8 cellular contexts compared by ENCODE assay signal in the genomic region with DNA sequence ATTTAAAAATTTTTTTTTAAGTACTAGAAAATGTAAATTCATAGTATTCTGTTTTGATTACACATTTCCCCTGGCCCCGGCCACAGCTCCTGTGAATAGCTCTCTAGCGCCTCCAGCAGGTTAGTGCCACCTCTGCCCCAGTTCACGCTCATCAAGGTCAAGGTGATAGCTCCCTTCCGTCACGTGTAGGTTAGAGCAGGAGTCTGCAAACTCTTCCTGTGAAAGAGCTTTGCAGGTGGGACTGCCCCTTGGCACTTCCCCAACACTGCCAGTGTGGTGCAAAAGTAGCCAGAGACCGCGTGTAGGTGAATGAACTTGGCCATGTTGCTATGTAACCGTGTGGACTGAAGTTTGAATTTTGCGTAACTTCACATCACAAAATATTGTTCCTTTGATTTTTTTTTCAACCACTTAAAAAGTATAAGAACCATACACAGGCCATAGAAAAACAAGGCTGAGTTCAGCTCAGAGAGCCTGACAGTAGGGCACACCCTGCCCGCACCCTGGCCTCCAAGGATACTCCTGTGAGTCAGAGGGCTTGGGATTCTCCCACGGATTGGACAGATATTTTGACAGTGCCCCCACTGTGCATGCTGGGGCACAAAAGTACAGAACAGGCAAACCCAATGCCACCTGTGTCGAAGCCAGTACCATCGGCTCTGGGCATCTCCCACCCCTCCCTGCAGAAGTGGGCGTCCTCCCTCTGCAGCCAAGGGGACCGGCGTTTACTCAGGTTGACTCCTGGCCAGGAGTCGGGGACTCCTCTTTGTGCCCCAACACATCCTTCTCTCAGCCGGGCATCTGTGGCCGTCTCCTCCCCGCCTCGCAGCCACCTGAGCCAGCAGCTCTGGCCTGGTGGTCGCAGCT.
DNase-seq lines count a peak whose midpoint lies in the region; ATAC-seq and TF ChIP-seq lines count a peak whose summit lies in the region.

No MANE protein-coding gene starts in this region.

- no peak overlapping the region for H3K4me3 ChIP-seq in cardiac muscle cell

- no peak for ATAC-seq in Right ventricle myocardium superior (ENCODE audit: poor library complexity)
- no peak for ATAC-seq in HG02623 (IDR thresholded peaks at IDR 0.05; ENCODE audit: unreplicated experiment)

- H3K36me3 ChIP-seq in cardiac muscle cell = no peaks in the 10 kb centered on the region

- H3K4me1 ChIP-seq in cardiac muscle cell (ENCODE audit: low read depth) = no peaks in the 10 kb centered on the region

- POLR2A ChIA-PET in RWPE1 (lab: Yijun Ruan, JAX; ENCODE audit: low non-redundant PET) = no interaction called here

- CTCF ChIA-PET in RWPE1 (lab: Yijun Ruan, JAX) = interaction anchor here (0.6 to 1.1 kb wide), 5 partner anchors 8 to 473 kb away, joined by 3 to 12 read pairs (median 3); no protein-coding TSS in a partner anchor

- H3K27ac ChIP-seq in cardiac muscle cell (no peak overlapping the region), RWPE1 (peak overlapping the region; percentile 76)

- TF ChIP-seq CTCF in cardiac muscle cell (IDR thresholded peaks at IDR 0.05; ENCODE audit: low read depth, low read length) = peak; percentile 62
- peak; percentile 64 for TF ChIP-seq CTCF in RWPE1 (conservative IDR thresholded peaks at IDR 0.05; ENCODE audit: low read depth)

- intact Hi-C loops in Right ventricle myocardium superior (cut with DNase I) = no loop called here

- no peaks in the 10 kb centered on the region for H3K27me3 ChIP-seq in cardiac muscle cell

- no peaks in the 10 kb centered on the region for H3K9me3 ChIP-seq in cardiac muscle cell (ENCODE audit: low read depth)

- DNase-seq in cardiac muscle cell (ENCODE audit: low read depth in 1 of 2, low spot score in 1 of 2) (peak; percentile 19 to 71), Right ventricle myocardium superior (no peak), RWPE1 (ENCODE audit: low spot score) (peak; percentile 10), iPS-NIHi11 (ENCODE audit: low spot score) (peak; percentile 84), A172 (ENCODE audit: low spot score) (no peak)
- DNase-seq in activated naive CD4-positive, alpha-beta T cell (lab: John Stamatoyannopoulos, UW) = peak; percentile 48 to 68 (median 62)
- peak; percentile 45 for DNase-seq in stimulated activated CD8-positive, alpha-beta memory T cell treated with anti-CD3 and anti-CD28 coated beads, Interleukin-12 subunit alpha, Interleukin-12 subunit beta, amount 100 ng/mL, for 4 hours (ENCODE audit: low read depth)

Comparison
In these comparisons a context has a peak if more than half of its experiments do, and no peak if none do; other contexts are left out.
1. DNase-seq: peak in cardiac muscle cell (2 of 2), RWPE1 (single experiment), activated naive CD4-positive, alpha-beta T cell (4 of 4), iPS-NIHi11 (single experiment) and stimulated activated CD8-positive, alpha-beta memory T cell treated with anti-CD3 and anti-CD28 coated beads, Interleukin-12 subunit alpha, Interleukin-12 subunit beta, amount 100 ng/mL, for 4 hours (single experiment); none in Right ventricle myocardium superior (single experiment) and A172 (single experiment).